1 cellular context compared by ENCODE assay signal in the genomic region with DNA sequence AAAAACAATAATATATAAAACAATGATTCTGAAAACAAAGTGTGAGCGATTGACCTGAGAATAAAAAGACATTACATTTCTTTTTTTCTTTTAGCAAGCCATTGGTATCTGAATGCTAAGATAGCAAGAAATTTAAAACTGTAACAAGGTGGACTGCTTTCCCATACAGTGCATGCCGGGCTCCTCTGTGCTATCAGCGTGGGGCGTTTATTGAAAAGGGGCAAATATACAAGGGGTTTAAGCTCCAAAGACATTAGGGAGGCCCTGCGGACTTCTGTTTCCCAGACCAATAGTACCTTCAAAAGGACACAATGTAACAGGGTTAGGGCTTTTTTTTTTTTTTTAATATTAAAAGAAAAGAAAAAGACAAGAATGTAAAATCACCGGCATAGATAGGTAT.
TF ChIP-seq lines count a peak whose summit lies in the region.

No MANE protein-coding gene starts in this region.

TF ChIP-seq in H1, 55 proteins besides CTCF, POLR2A, EP300 and RAD21 (continued from another document):
- no peak for TF ChIP-seq MAFK (IDR thresholded peaks at IDR 0.05; ENCODE audit: low read depth, low read length)
- TF ChIP-seq POLR2AphosphoS5 (IDR thresholded peaks at IDR 0.05; ENCODE audit: low read depth, low read length), result no peak
- no peak for TF ChIP-seq SAP30 (IDR thresholded peaks at IDR 0.05; ENCODE audit: insufficient read depth, insufficient replicate concordance, low read length)
- no peak for TF ChIP-seq SIN3A (conservative IDR thresholded peaks at IDR 0.05 in 1 of 2, IDR thresholded peaks at IDR 0.05 in 1 of 2; ENCODE audit: low read depth in 1 of 2, low read length in 2 of 2)
